In genomic region chr17:45087978-45088377, GRCh38 we compare ENCODE assay signal across 1 cellular context.
TF ChIP-seq lines count a peak whose summit lies in the region.

No MANE protein-coding gene starts in this region.

TF ChIP-seq in GM23338, 12 proteins besides CTCF, POLR2A, EP300 and RAD21 (continued from another document):
- TF ChIP-seq, protein P1, sequence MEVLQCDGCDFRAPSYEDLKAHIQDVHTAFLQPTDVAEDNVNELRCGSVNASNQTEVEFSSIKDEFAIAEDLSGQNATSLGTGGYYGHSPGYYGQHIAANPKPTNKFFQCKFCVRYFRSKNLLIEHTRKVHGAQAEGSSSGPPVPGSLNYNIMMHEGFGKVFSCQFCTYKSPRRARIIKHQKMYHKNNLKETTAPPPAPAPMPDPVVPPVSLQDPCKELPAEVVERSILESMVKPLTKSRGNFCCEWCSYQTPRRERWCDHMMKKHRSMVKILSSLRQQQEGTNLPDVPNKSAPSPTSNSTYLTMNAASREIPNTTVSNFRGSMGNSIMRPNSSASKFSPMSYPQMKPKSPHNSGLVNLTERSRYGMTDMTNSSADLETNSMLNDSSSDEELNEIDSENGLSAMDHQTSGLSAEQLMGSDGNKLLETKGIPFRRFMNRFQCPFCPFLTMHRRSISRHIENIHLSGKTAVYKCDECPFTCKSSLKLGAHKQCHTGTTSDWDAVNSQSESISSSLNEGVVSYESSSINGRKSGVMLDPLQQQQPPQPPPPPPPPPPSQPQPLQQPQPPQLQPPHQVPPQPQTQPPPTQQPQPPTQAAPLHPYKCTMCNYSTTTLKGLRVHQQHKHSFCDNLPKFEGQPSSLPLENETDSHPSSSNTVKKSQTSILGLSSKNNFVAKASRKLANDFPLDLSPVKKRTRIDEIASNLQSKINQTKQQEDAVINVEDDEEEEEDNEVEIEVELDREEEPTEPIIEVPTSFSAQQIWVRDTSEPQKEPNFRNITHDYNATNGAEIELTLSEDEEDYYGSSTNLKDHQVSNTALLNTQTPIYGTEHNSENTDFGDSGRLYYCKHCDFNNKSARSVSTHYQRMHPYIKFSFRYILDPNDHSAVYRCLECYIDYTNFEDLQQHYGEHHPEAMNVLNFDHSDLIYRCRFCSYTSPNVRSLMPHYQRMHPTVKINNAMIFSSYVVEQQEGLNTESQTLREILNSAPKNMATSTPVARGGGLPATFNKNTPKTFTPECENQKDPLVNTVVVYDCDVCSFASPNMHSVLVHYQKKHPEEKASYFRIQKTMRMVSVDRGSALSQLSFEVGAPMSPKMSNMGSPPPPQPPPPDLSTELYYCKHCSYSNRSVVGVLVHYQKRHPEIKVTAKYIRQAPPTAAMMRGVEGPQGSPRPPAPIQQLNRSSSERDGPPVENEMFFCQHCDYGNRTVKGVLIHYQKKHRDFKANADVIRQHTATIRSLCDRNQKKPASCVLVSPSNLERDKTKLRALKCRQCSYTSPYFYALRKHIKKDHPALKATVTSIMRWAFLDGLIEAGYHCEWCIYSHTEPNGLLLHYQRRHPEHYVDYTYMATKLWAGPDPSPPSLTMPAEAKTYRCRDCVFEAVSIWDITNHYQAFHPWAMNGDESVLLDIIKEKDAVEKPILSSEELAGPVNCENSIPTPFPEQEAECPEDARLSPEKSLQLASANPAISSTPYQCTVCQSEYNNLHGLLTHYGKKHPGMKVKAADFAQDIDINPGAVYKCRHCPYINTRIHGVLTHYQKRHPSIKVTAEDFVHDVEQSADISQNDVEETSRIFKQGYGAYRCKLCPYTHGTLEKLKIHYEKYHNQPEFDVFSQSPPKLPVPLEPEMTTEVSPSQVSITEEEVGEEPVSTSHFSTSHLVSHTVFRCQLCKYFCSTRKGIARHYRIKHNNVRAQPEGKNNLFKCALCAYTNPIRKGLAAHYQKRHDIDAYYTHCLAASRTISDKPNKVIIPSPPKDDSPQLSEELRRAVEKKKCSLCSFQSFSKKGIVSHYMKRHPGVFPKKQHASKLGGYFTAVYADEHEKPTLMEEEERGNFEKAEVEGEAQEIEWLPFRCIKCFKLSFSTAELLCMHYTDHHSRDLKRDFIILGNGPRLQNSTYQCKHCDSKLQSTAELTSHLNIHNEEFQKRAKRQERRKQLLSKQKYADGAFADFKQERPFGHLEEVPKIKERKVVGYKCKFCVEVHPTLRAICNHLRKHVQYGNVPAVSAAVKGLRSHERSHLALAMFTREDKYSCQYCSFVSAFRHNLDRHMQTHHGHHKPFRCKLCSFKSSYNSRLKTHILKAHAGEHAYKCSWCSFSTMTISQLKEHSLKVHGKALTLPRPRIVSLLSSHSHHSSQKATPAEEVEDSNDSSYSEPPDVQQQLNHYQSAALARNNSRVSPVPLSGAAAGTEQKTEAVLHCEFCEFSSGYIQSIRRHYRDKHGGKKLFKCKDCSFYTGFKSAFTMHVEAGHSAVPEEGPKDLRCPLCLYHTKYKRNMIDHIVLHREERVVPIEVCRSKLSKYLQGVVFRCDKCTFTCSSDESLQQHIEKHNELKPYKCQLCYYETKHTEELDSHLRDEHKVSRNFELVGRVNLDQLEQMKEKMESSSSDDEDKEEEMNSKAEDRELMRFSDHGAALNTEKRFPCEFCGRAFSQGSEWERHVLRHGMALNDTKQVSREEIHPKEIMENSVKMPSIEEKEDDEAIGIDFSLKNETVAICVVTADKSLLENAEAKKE (CRISPR knock-in tag; IDR thresholded peaks at IDR 0.05) = no peak
- TF ChIP-seq ZNF331 (CRISPR knock-in tag; IDR thresholded peaks at IDR 0.05; ENCODE audit: low read depth) (no peak), ZNF114 (CRISPR knock-in tag; IDR thresholded peaks at IDR 0.05) (no peak), POLR2AphosphoS5 (IDR thresholded peaks at IDR 0.05; ENCODE audit: low read depth) (no peak), CREB1 (CRISPR knock-in tag; IDR thresholded peaks at IDR 0.05; ENCODE audit: low read depth) (no peak), EZH2phosphoT487 (IDR thresholded peaks at IDR 0.05; ENCODE audit: unreplicated experiment) (no peak), JUNB (IDR thresholded peaks at IDR 0.05; ENCODE audit: unreplicated experiment) (no peak), STAT1 (IDR thresholded peaks at IDR 0.05; ENCODE audit: unreplicated experiment) (no peak), EZH2 (IDR thresholded peaks at IDR 0.05; ENCODE audit: low read depth, unreplicated experiment) (no peak)
- TF ChIP-seq, protein P2, sequence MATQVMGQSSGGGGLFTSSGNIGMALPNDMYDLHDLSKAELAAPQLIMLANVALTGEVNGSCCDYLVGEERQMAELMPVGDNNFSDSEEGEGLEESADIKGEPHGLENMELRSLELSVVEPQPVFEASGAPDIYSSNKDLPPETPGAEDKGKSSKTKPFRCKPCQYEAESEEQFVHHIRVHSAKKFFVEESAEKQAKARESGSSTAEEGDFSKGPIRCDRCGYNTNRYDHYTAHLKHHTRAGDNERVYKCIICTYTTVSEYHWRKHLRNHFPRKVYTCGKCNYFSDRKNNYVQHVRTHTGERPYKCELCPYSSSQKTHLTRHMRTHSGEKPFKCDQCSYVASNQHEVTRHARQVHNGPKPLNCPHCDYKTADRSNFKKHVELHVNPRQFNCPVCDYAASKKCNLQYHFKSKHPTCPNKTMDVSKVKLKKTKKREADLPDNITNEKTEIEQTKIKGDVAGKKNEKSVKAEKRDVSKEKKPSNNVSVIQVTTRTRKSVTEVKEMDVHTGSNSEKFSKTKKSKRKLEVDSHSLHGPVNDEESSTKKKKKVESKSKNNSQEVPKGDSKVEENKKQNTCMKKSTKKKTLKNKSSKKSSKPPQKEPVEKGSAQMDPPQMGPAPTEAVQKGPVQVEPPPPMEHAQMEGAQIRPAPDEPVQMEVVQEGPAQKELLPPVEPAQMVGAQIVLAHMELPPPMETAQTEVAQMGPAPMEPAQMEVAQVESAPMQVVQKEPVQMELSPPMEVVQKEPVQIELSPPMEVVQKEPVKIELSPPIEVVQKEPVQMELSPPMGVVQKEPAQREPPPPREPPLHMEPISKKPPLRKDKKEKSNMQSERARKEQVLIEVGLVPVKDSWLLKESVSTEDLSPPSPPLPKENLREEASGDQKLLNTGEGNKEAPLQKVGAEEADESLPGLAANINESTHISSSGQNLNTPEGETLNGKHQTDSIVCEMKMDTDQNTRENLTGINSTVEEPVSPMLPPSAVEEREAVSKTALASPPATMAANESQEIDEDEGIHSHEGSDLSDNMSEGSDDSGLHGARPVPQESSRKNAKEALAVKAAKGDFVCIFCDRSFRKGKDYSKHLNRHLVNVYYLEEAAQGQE (IDR thresholded peaks at IDR 0.05; ENCODE audit: unreplicated experiment) = no peak
